8 cellular contexts compared by ENCODE assay signal in genomic region chr3:195989921-195990840, GRCh38.
DNase-seq lines count a peak whose midpoint lies in the region; ATAC-seq and TF ChIP-seq lines count a peak whose summit lies in the region.
"Not testable (repeated sequence)": the region's sequence is repeated elsewhere in the genome, so short reads cannot be mapped to it uniquely, and the experiment has no call there.

No MANE protein-coding gene starts in this region.

- H3K36me3 ChIP-seq in WERI-Rb-1, left ventricle myocardium inferior: not testable (repeated sequence)

- TF ChIP-seq CTCF in WERI-Rb-1 (IDR thresholded peaks at IDR 0.05; ENCODE audit: low read depth, low read length); astrocyte of the spinal cord (IDR thresholded peaks at IDR 0.05; ENCODE audit: low read depth, low read length); left ventricle myocardium inferior (IDR thresholded peaks at IDR 0.05; ENCODE audit: borderline replicate concordance); omental fat pad (IDR thresholded peaks at IDR 0.05): not testable (repeated sequence)

- DNase-seq in Daoy (ENCODE audit: low read depth) = peak; percentile 94
- DNase-seq in WERI-Rb-1 = peak; percentile 87
- DNase-seq in astrocyte of the spinal cord (ENCODE audit: low read depth, low spot score) = peak; percentile 78
- peak; percentile 94 for DNase-seq in left ventricle myocardium inferior
- DNase-seq in omental fat pad (ENCODE audit: low spot score) = peak; percentile 81
- DNase-seq in stimulated activated effector memory CD8-positive, alpha-beta T cell treated with anti-CD3 and anti-CD28 coated beads, Interleukin-12 subunit alpha, Interleukin-12 subunit beta, amount 100 ng/mL, for 72 hours (ENCODE audit: low spot score in 2 of 2) = peak; percentile 98 to 100

- H3K27ac ChIP-seq in WERI-Rb-1 = not testable (repeated sequence)
- peak overlapping the region; percentile 92 for H3K27ac ChIP-seq in left ventricle myocardium inferior (replicated peaks)

- H3K4me3 ChIP-seq in WERI-Rb-1 (ENCODE audit: low read depth, low read length) = peak overlapping the region; percentile 57
- peak overlapping the region; percentile 66 for H3K4me3 ChIP-seq in astrocyte of the spinal cord (ENCODE audit: low read depth, low read length)
- peak overlapping the region; percentile 90 for H3K4me3 ChIP-seq in left ventricle myocardium inferior

- intact Hi-C loops in left ventricle myocardium inferior (cut with micrococcal nuclease) = not testable (repeated sequence)

- H3K27me3 ChIP-seq in WERI-Rb-1 (ENCODE audit: insufficient read depth, low read depth, severe bottlenecking); left ventricle myocardium inferior (ENCODE audit: low read depth): not testable (repeated sequence)

- peak overlapping the region; percentile 84 for H3K27ac Mint-ChIP-seq in stimulated activated effector memory CD8-positive, alpha-beta T cell treated with anti-CD3 and anti-CD28 coated beads, Interleukin-12 subunit alpha, Interleukin-12 subunit beta, amount 100 ng/mL, for 72 hours

- peak overlapping the region; percentile 67 for H3K4me3 Mint-ChIP-seq in stimulated activated effector memory CD8-positive, alpha-beta T cell treated with anti-CD3 and anti-CD28 coated beads, Interleukin-12 subunit alpha, Interleukin-12 subunit beta, amount 100 ng/mL, for 72 hours

- peak; percentile 84 for ATAC-seq in GM21526 (IDR thresholded peaks at IDR 0.05; ENCODE audit: low FRiP score, unreplicated experiment)
- ATAC-seq in HG03558 (IDR thresholded peaks at IDR 0.05; ENCODE audit: extremely low read depth, unreplicated experiment) = peak; percentile 51
- peak; percentile 97 for ATAC-seq in omental fat pad (ENCODE audit: low FRiP score)
- ATAC-seq in stimulated activated effector memory CD8-positive, alpha-beta T cell treated with anti-CD3 and anti-CD28 coated beads, Interleukin-12 subunit alpha, Interleukin-12 subunit beta, amount 100 ng/mL, for 72 hours = peak; percentile 90

- not testable (repeated sequence) for H3K9me3 Mint-ChIP-seq in stimulated activated effector memory CD8-positive, alpha-beta T cell treated with anti-CD3 and anti-CD28 coated beads, Interleukin-12 subunit alpha, Interleukin-12 subunit beta, amount 100 ng/mL, for 72 hours

- H3K36me3 Mint-ChIP-seq in stimulated activated effector memory CD8-positive, alpha-beta T cell treated with anti-CD3 and anti-CD28 coated beads, Interleukin-12 subunit alpha, Interleukin-12 subunit beta, amount 100 ng/mL, for 72 hours = not testable (repeated sequence)

- not testable (repeated sequence) for H3K9me3 ChIP-seq in WERI-Rb-1 (ENCODE audit: severe bottlenecking); left ventricle myocardium inferior (replicated peaks)

- in situ Hi-C loops in astrocyte of the spinal cord (cut with HindIII; ENCODE audit: low sequenced_read_pairs) = not testable (repeated sequence)

- H3K4me1 Mint-ChIP-seq in stimulated activated effector memory CD8-positive, alpha-beta T cell treated with anti-CD3 and anti-CD28 coated beads, Interleukin-12 subunit alpha, Interleukin-12 subunit beta, amount 100 ng/mL, for 72 hours = not testable (repeated sequence)

- H3K4me1 ChIP-seq in left ventricle myocardium inferior = peaks cover 12% of the 10 kb centered on the region
